Comparison of ENCODE assay signal across 2 cellular contexts in genomic region chr10:45672201-45673073, GRCh38.
TF ChIP-seq lines count a peak whose summit lies in the region.

Gene ZFAND4, minus strand, starts transcription at chr10:45672772. Its CDS starts 9,047 bp downstream, at chr10:45663725.

TF ChIP-seq in HEK293, 187 proteins besides CTCF, POLR2A, EP300 and RAD21 (continued from another document and continues in another):
- peak; percentile 63 for TF ChIP-seq ZNF518A (tag by site-specific recombination; conservative IDR thresholded peaks at IDR 0.05; ENCODE audit: low read depth)
- TF ChIP-seq YY1 (tag by site-specific recombination; IDR thresholded peaks at IDR 0.05), result 0 out of 2 replicates have a peak, but pooled peaks have one; percentile 12
- no peak for TF ChIP-seq ZNF169 (tag by site-specific recombination; IDR thresholded peaks at IDR 0.05)
- TF ChIP-seq ZNF426 (tag by site-specific recombination; IDR thresholded peaks at IDR 0.05), result no peak
- peak; percentile 58 for TF ChIP-seq SETDB1 (IDR thresholded peaks at IDR 0.05; ENCODE audit: insufficient read length, low read length)
- peak; percentile 89 for TF ChIP-seq KLF10 (tag by site-specific recombination; IDR thresholded peaks at IDR 0.05)
- TF ChIP-seq ZXDB (tag by site-specific recombination; IDR thresholded peaks at IDR 0.05), result peak; percentile 84
- no peak for TF ChIP-seq ZNF157 (tag by site-specific recombination; IDR thresholded peaks at IDR 0.05)
- TF ChIP-seq ZNF596 (tag by site-specific recombination; IDR thresholded peaks at IDR 0.05), result peak; percentile 74
- TF ChIP-seq ZNF692 (tag by site-specific recombination; IDR thresholded peaks at IDR 0.05), result peak; percentile 67; the same call in 1 of the 2 replicates
- 0 out of 2 replicates have a peak, but pooled peaks have one; percentile 41 for TF ChIP-seq SCRT1 (tag by site-specific recombination; IDR thresholded peaks at IDR 0.05; ENCODE audit: borderline replicate concordance)
- TF ChIP-seq ZBTB26 (tag by site-specific recombination; optimal IDR thresholded peaks at IDR 0.05), result peak; percentile 72
- TF ChIP-seq GLIS2 (tag by site-specific recombination; IDR thresholded peaks at IDR 0.05), result peak; percentile 84; the same call in 1 of the 2 replicates
- TF ChIP-seq ZFHX2 (tag by site-specific recombination; conservative IDR thresholded peaks at IDR 0.05), result peak; percentile 96
- no peak for TF ChIP-seq OSR2 (tag by site-specific recombination; IDR thresholded peaks at IDR 0.05)
- TF ChIP-seq KLF9 (tag by site-specific recombination; IDR thresholded peaks at IDR 0.05; ENCODE audit: low read depth), result peak; percentile 39; the same call in 1 of the 2 replicates
- TF ChIP-seq ZNF148 (tag by site-specific recombination; IDR thresholded peaks at IDR 0.05; ENCODE audit: borderline replicate concordance), result no peak
- 0 out of 2 replicates have a peak, but pooled peaks have one; percentile 33 for TF ChIP-seq ZNF341 (tag by site-specific recombination; IDR thresholded peaks at IDR 0.05; ENCODE audit: low read depth)
- peak; percentile 8; the same call in 1 of the 2 replicates for TF ChIP-seq HOXC10 (CRISPR knock-in tag; IDR thresholded peaks at IDR 0.05)
- TF ChIP-seq ZNF629 (tag by site-specific recombination; IDR thresholded peaks at IDR 0.05), result no peak

TF ChIP-seq in SK-N-SH treated with all-trans-retinoic acid at 6 μM for 48 hours, 23 proteins besides CTCF, POLR2A, EP300 and RAD21 (continued from another document):
- 0 out of 2 replicates have a peak, but pooled peaks have one; percentile 20 for TF ChIP-seq TSHZ2 (CRISPR knock-in tag; IDR thresholded peaks at IDR 0.05)
- no peak for TF ChIP-seq ZFP30 (CRISPR knock-in tag; IDR thresholded peaks at IDR 0.05)
- TF ChIP-seq BACH2 (CRISPR knock-in tag; IDR thresholded peaks at IDR 0.05; ENCODE audit: borderline replicate concordance), result no peak
- no peak for TF ChIP-seq ZC3H10 (CRISPR knock-in tag; IDR thresholded peaks at IDR 0.05)
